ENCODE assay signal across 11 cellular contexts in genomic region chr6:36625161-36625919, GRCh38. TPM values are rescaled to one million over a fixed set of nuclear protein-coding genes. Genes with fewer than 3 reads are reported as not detected.
DNase-seq lines count a peak whose midpoint lies in the region; ATAC-seq and TF ChIP-seq lines count a peak whose summit lies in the region.
"Had no signal": no experiment of that assay in that cellular context is flagged by ENCODE, and none has a peak within 500 bp of the region (broad histone marks: within the 10 kb centered on the region; RNA-seq: fewer than 3 reads in every experiment).

No MANE protein-coding gene starts in this region.

- H2BK5ac ChIP-seq in IMR-90 (ENCODE audit: low read depth, low read length, poor library complexity, severe bottlenecking), result no peak overlapping the region

- H3F3A ChIP-seq in SK-N-SH (replicated peaks; ENCODE audit: insufficient read depth), result no peaks in the 10 kb centered on the region

- 0% methylated on average over 1 of the region's 5 CpGs; no CpG with 5 or more reads in 1 of the 2 experiments for WGBS in IMR-90 (ENCODE audit: extremely low coverage in 2 of 2, insufficient read length in 1 of 2), 2 experiments
- 43% methylated on average over 5 of the region's 5 CpGs for WGBS in suprapubic skin
- WGBS in SK-N-SH (ENCODE audit: low lambda C conversion rate), result 81% methylated on average over 5 of the region's 5 CpGs

- in situ Hi-C loops in IMR-90 (cut with MboI; ENCODE audit: low sequenced_read_pairs), result no loop called here

- TF ChIP-seq CTCF in IMR-90 (conservative IDR thresholded peaks at IDR 0.05; ENCODE audit: low read depth, low read length) (no peak), suprapubic skin (IDR thresholded peaks at IDR 0.05) (no peak), Calu3 (IDR thresholded peaks at IDR 0.05; ENCODE audit: unreplicated experiment) (no peak), SK-N-SH (IDR thresholded peaks at IDR 0.05) (no peak)

- no peaks in the 10 kb centered on the region for H3K27me3 Mint-ChIP-seq in Calu3 (ENCODE audit: unreplicated experiment)
- H3K27me3 Mint-ChIP-seq: stimulated activated naive CD8-positive, alpha-beta T cell treated with anti-CD3 and anti-CD28 coated beads, Interleukin-15, amount 100 ng/mL, for 72 hours had no signal

- H4K20me1 ChIP-seq in IMR-90 (ENCODE audit: insufficient read depth, low read length), result peaks cover 24% of the 10 kb centered on the region; the same call in 1 of the 2 replicates
- no peaks in the 10 kb centered on the region for H4K20me1 ChIP-seq in SK-N-SH (ENCODE audit: insufficient read depth)

- POLR2A ChIA-PET in IMR-90 (lab: Charles Lee; ENCODE audit: unreplicated experiment), result interaction anchor here (0.6 to 0.7 kb wide), 3 partner anchors 25 to 58 kb away, joined by 3 to 11 read pairs (median 4); partner anchors contain the start of gene CDKN1A
- POLR2A ChIA-PET in SK-N-SH (lab: Yijun Ruan, JAX), result interaction anchor here (0.8 kb wide), 1 partner anchor 53 kb away, joined by 3 read pairs; the partner anchor contains the start of gene CDKN1A

- dilution Hi-C loops in IMR-90 (cut with HindIII; ENCODE audit: low sequenced_read_pairs, unreplicated experiment), result no loop called here

- no peak overlapping the region for H4K5ac ChIP-seq in IMR-90 (ENCODE audit: low read depth, low read length)

- ATAC-seq in IMR-90 (ENCODE audit: low read depth) (peak; percentile 72), left ventricle myocardium superior (peak; percentile 46)
- ATAC-seq: esophagus mucosa; stimulated activated naive CD8-positive, alpha-beta T cell treated with anti-CD3 and anti-CD28 coated beads, Interleukin-15, amount 100 ng/mL, for 72 hours had no signal

- H3K27ac ChIP-seq in IMR-90 (ENCODE audit: insufficient read depth, low read length), result peak overlapping the region; percentile 16; the same call in 1 of the 2 replicates
- H3K27ac ChIP-seq in suprapubic skin, result no peak overlapping the region
- no peak overlapping the region for H3K27ac ChIP-seq in SK-N-SH (ENCODE audit: low read depth in 2 of 2, low read length in 1 of 2)
- H3K27ac ChIP-seq: parathyroid adenoma had no signal

- H3K4me3 ChIP-seq in IMR-90 (ENCODE audit: insufficient read depth, low read depth, low read length) (peak overlapping the region; percentile 0; the same call in 1 of the 2 replicates), suprapubic skin (no peak overlapping the region), SK-N-SH (ENCODE audit: low read depth in 2 of 2, low read length in 1 of 2) (no peak overlapping the region)

- BruUV-seq in IMR-90 (replicated peaks; lab: Mats Ljungman, UMichigan) (no TSS peak), Calu3 (replicated peaks; lab: Mats Ljungman, UMichigan) (no TSS peak)

- H3K56ac ChIP-seq in IMR-90 (ENCODE audit: extremely low read depth, insufficient read depth, low read length), result no peak overlapping the region

- no peaks in the 10 kb centered on the region for H3K9me2 ChIP-seq in SK-N-SH

- peak overlapping the region; percentile 59; the same call in 1 of the 3 replicates for H2BK15ac ChIP-seq in IMR-90 (ENCODE audit: low read depth, low read length)

- H3K9me1 ChIP-seq in IMR-90 (ENCODE audit: insufficient read depth, low read length), result peaks cover 12% of the 10 kb centered on the region

- peak overlapping the region; percentile 62; the same call in 1 of the 2 replicates for H2BK20ac ChIP-seq in IMR-90 (ENCODE audit: low read depth, low read length)

- H2AFZ ChIP-seq in IMR-90 (replicated peaks; ENCODE audit: low read length, poor library complexity), result peak overlapping the region; percentile 5
- no peak overlapping the region for H2AFZ ChIP-seq in SK-N-SH (ENCODE audit: low read depth)
- H2AFZ ChIP-seq: parathyroid adenoma had no signal

- DNase-seq in IMR-90, result peak; percentile 79
- peak; percentile 96 for DNase-seq in NCI-H69 (lab: John Stamatoyannopoulos, UW)
- DNase-seq in left ventricle myocardium superior, result no peak
- peak; percentile 45 to 69 for DNase-seq in suprapubic skin (ENCODE audit: low spot score in 2 of 2)
- no peak for DNase-seq in NOMO-1 treated with dmso at 0.1 percent for 144 hours (lab: John Stamatoyannopoulos, UW; ENCODE audit: unreplicated experiment)
- DNase-seq in Calu3, result no peak
- no peak for DNase-seq in SK-N-SH
- DNase-seq: activated CD8-positive, alpha-beta memory T cell treated with anti-CD3 and anti-CD28 coated beads, Interleukin-2, amount 50 U/mL, for 4 hours; stimulated activated naive CD8-positive, alpha-beta T cell treated with anti-CD3 and anti-CD28 coated beads, Interleukin-15, amount 100 ng/mL, for 72 hours had no signal

- H3K4ac ChIP-seq in IMR-90 (ENCODE audit: low read depth, low read length), result peak overlapping the region; percentile 5; the same call in 1 of the 2 replicates

- TF ChIP-seq POLR2A in IMR-90 (IDR thresholded peaks at IDR 0.05; ENCODE audit: low read depth, low read length) (no peak), suprapubic skin (IDR thresholded peaks at IDR 0.05) (no peak)

- CTCF ChIA-PET in IMR-90 (lab: Yijun Ruan, JAX) (interaction anchor here (1.8 kb wide), 1 partner anchor 10 kb away, joined by 12 read pairs; no protein-coding TSS in a partner anchor), Calu3 (lab: Charles Lee) (interaction anchor here (1.7 to 2.0 kb wide), 2 partner anchors 42 to 53 kb away, joined by 4 to 6 read pairs; partner anchors contain the start of gene CDKN1A), SK-N-SH (lab: Yijun Ruan, JAX) (interaction anchor here (0.8 to 4.8 kb wide), 8 partner anchors 10 to 142 kb away, joined by 3 to 91 read pairs (median 5); partner anchors contain the start of gene CDKN1A)

- H2AK9ac ChIP-seq in IMR-90 (replicated peaks; ENCODE audit: low read depth, low read length, poor library complexity), result no peak overlapping the region

- H3K36me3 ChIP-seq in IMR-90 (ENCODE audit: control insufficient read depth, insufficient read depth, low read length) (no peaks in the 10 kb centered on the region), suprapubic skin (no peaks in the 10 kb centered on the region), SK-N-SH (replicated peaks in 1 of 2; ENCODE audit: control insufficient read depth in 1 of 2, insufficient read depth in 2 of 2, low read length in 1 of 2) (no peaks in the 10 kb centered on the region)

- H3K4me3 Mint-ChIP-seq in Calu3 (ENCODE audit: low read depth, unreplicated experiment), result no peak overlapping the region
- H3K4me3 Mint-ChIP-seq: stimulated activated naive CD8-positive, alpha-beta T cell treated with anti-CD3 and anti-CD28 coated beads, Interleukin-15, amount 100 ng/mL, for 72 hours had no signal

- H3K4me2 ChIP-seq in IMR-90 (ENCODE audit: low read depth, low read length) (peak overlapping the region; percentile 65), SK-N-SH (no peak overlapping the region)

- H3K79me2 ChIP-seq in SK-N-SH (ENCODE audit: insufficient read depth), result no peaks in the 10 kb centered on the region
- H3K79me2 ChIP-seq: parathyroid adenoma had no signal

- no peak overlapping the region for H4K91ac ChIP-seq in IMR-90 (ENCODE audit: insufficient read depth, low read depth, low read length)

- no peaks in the 10 kb centered on the region for H3K9me3 ChIP-seq in IMR-90 (ENCODE audit: control insufficient read depth, insufficient read depth, low read length)
- no peaks in the 10 kb centered on the region for H3K9me3 ChIP-seq in suprapubic skin
- H3K9me3 ChIP-seq in SK-N-SH, result no peaks in the 10 kb centered on the region

- TF ChIP-seq RAD21 in IMR-90 (IDR thresholded peaks at IDR 0.05; ENCODE audit: low read length) (no peak), SK-N-SH (IDR thresholded peaks at IDR 0.05; ENCODE audit: low read length) (no peak)

- no peak for TF ChIP-seq EP300 in suprapubic skin (IDR thresholded peaks at IDR 0.05)
- TF ChIP-seq EP300 in SK-N-SH (IDR thresholded peaks at IDR 0.05; ENCODE audit: borderline replicate concordance in 1 of 2, low read depth in 1 of 2, low read length in 1 of 2), result no peak

- peak overlapping the region; percentile 90; the same call in 1 of the 2 replicates for H2AK5ac ChIP-seq in IMR-90 (ENCODE audit: low read depth, low read length)

- 0 out of 2 replicates have a peak overlapping the region, but pooled peaks have one; percentile 6 for H3K18ac ChIP-seq in IMR-90 (ENCODE audit: low read depth, low read length)

- no peaks in the 10 kb centered on the region for H3K27me3 ChIP-seq in IMR-90 (ENCODE audit: control insufficient read depth, insufficient read depth, low read length)
- H3K27me3 ChIP-seq in suprapubic skin, result no peaks in the 10 kb centered on the region
- H3K27me3 ChIP-seq in SK-N-SH (ENCODE audit: insufficient read depth), result no peaks in the 10 kb centered on the region

- H3K36me3 Mint-ChIP-seq in Calu3 (ENCODE audit: insufficient read depth, unreplicated experiment), result peaks cover 11% of the 10 kb centered on the region

- H3K27ac Mint-ChIP-seq in Calu3 (ENCODE audit: unreplicated experiment), result no peak overlapping the region

- intact Hi-C loops in IMR-90 (cut with micrococcal nuclease), result loop anchor here (10.0 kb wide), 1 partner anchor 389 kb away; no protein-coding TSS in a partner anchor
- intact Hi-C loops in left ventricle myocardium superior (cut with micrococcal nuclease), result no loop called here
- intact Hi-C loops in Calu3 (cut with micrococcal nuclease; ENCODE audit: unreplicated experiment), result no loop called here

- peak overlapping the region; percentile 63 for H3K23ac ChIP-seq in IMR-90 (ENCODE audit: low read depth, low read length)

- peaks cover 0 to 35% of the 10 kb centered on the region in 2 experiments; a peak in 2 of 4 replicates for H3K79me1 ChIP-seq in IMR-90 (ENCODE audit: low read depth in 1 of 2, low read length in 2 of 2)

- no peak overlapping the region; the same call in 1 of the 2 replicates for H2BK120ac ChIP-seq in IMR-90 (ENCODE audit: low read depth, low read length)

- no peak overlapping the region for H3K9ac ChIP-seq in IMR-90 (ENCODE audit: low read depth, low read length)
- H3K9ac ChIP-seq in SK-N-SH, result no peak overlapping the region
- H3K9ac ChIP-seq: parathyroid adenoma had no signal

- H4K8ac ChIP-seq in IMR-90 (ENCODE audit: low read depth in 2 of 2, low read length in 2 of 2), result no peak overlapping the region

- no peaks in the 10 kb centered on the region for H3K9me3 Mint-ChIP-seq in Calu3 (ENCODE audit: low read depth, unreplicated experiment)
- H3K9me3 Mint-ChIP-seq: stimulated activated naive CD8-positive, alpha-beta T cell treated with anti-CD3 and anti-CD28 coated beads, Interleukin-15, amount 100 ng/mL, for 72 hours had no signal

- H3K4me1 ChIP-seq in IMR-90 (ENCODE audit: control insufficient read depth, insufficient read depth, low read length) (peaks cover 13% of the 10 kb centered on the region), suprapubic skin (peaks cover 50% of the 10 kb centered on the region), SK-N-SH (ENCODE audit: control insufficient read depth in 1 of 2, insufficient read depth in 2 of 2, low read depth in 1 of 2, low read length in 1 of 2) (peaks cover 0 to 6% of the 10 kb centered on the region in 2 experiments; a peak in 1 of 4 replicates)
- H3K4me1 ChIP-seq: parathyroid adenoma had no signal

- peak overlapping the region; percentile 53 for H3K14ac ChIP-seq in IMR-90 (replicated peaks; ENCODE audit: low read depth, low read length)

- peaks cover 33% of the 10 kb centered on the region for H3K4me1 Mint-ChIP-seq in Calu3 (ENCODE audit: low read depth, unreplicated experiment)

RNA-seq across cellular contexts. Expression of gene SRSF3, which starts 31.2 kb away (rescaled TPM):
- total RNA-seq in IMR-90 (2012; rRNA removed), result 237 and 256 TPM in 2 replicates
- 297 and 394 TPM in 2 replicates for polyA plus RNA-seq in IMR-90 (2012; rRNA removed)
- polyA plus RNA-seq in IMR-90 (2012; cell fraction: cytosol; rRNA removed), result 52.5 and 172 TPM in 2 replicates
- 113 and 275 TPM in 2 replicates for polyA plus RNA-seq in IMR-90 (2012; cell fraction: nucleus; rRNA removed; ENCODE audit: low replicate concordance)
- total RNA-seq in left ventricle myocardium superior, result 123 TPM
- 100 to 1,000 TPM; 152 to 180 (median 167) TPM for total RNA-seq in suprapubic skin
- 347 and 370 TPM in 2 replicates for total RNA-seq in Calu3 (2022)
- 330 and 351 TPM in 2 replicates for polyA plus RNA-seq in SK-N-SH (2012; rRNA removed)
- 405 and 473 TPM in 2 replicates for polyA plus RNA-seq in SK-N-SH (2012; cell fraction: cytosol; rRNA removed)
- polyA plus RNA-seq in SK-N-SH (2012; cell fraction: nucleus; rRNA removed), result 242 and 281 TPM in 2 replicates

RNA-seq across cellular contexts. Expression of gene CDKN1A, which starts 53.2 kb away (rescaled TPM):
- 155 and 171 TPM in 2 replicates for total RNA-seq in IMR-90 (2012; rRNA removed)
- 558 and 576 TPM in 2 replicates for polyA plus RNA-seq in IMR-90 (2012; rRNA removed)
- 616 and 909 TPM in 2 replicates for polyA plus RNA-seq in IMR-90 (2012; cell fraction: cytosol; rRNA removed)
- 366 and 434 TPM in 2 replicates for polyA plus RNA-seq in IMR-90 (2012; cell fraction: nucleus; rRNA removed; ENCODE audit: low replicate concordance)
- 40.0 TPM for total RNA-seq in left ventricle myocardium superior
- total RNA-seq in suprapubic skin, result 100 to 1,000 TPM; 138 to 315 (median 207) TPM
- total RNA-seq in Calu3 (2022), result 26.5 and 33.7 TPM in 2 replicates
- 747 and 824 TPM in 2 replicates for polyA plus RNA-seq in SK-N-SH (2012; rRNA removed)
- 479 and 617 TPM in 2 replicates for polyA plus RNA-seq in SK-N-SH (2012; cell fraction: cytosol; rRNA removed)
- 431 and 582 TPM in 2 replicates for polyA plus RNA-seq in SK-N-SH (2012; cell fraction: nucleus; rRNA removed)

Comparison
In these comparisons a context has a peak if more than half of its experiments do, and no peak if none do; other contexts are left out.
1. DNase-seq: peak in IMR-90 (single experiment), NCI-H69 (single experiment) and suprapubic skin (2 of 2); none in left ventricle myocardium superior (single experiment), NOMO-1 treated with dmso at 0.1 percent for 144 hours (single experiment), Calu3 (single experiment) and SK-N-SH (single experiment).